Comparison of ENCODE assay signal across 25 cellular contexts in the genomic region with DNA sequence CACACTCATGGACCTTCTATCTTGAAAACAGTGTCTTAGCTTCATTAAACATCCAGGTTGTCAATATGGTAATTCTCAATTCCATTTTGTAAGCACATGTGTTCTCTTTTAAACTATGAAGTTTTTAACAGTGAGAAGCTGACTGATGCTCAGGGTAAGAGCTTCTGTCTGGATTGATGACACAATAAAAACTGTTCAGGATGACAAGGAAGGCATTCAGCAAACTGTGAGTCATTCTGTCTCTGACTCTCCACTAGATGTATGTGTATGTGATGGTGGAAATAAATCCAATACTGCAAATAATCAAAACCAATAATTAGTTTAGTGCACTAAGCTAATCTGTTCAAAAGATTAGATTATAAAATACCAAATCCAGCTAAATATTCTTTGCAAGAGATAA.
A peak's percentile ranks its signal among the peaks of the same experiment; 100 is the strongest.
DNase-seq lines count a peak whose midpoint lies in the region; ATAC-seq, FAIRE-seq and TF ChIP-seq lines count a peak whose summit lies in the region.
"Had no signal": no experiment of that assay in that cellular context is flagged by ENCODE, and none has a peak within 500 bp of the region (broad histone marks: within the 10 kb centered on the region; RNA-seq: fewer than 3 reads in every experiment).

No MANE protein-coding gene starts in this region.

- H2AFZ ChIP-seq in astrocyte (ENCODE audit: low read depth, low read length) = no peak overlapping the region

- H3K9me3 ChIP-seq in astrocyte (ENCODE audit: insufficient read depth, low read depth, low read length) = no peaks in the 10 kb centered on the region
- H3K9me3 ChIP-seq in WERI-Rb-1 (ENCODE audit: severe bottlenecking) = no peaks in the 10 kb centered on the region
- H3K9me3 ChIP-seq: esophagus muscularis mucosa, tibial artery had no signal

- POLR2A ChIA-PET in T-cell (lab: Charles Lee) = no interaction called here

- H3K27ac Mint-ChIP-seq in astrocyte (ENCODE audit: unreplicated experiment) = peak overlapping the region; percentile 53
- no peak overlapping the region for H3K27ac Mint-ChIP-seq in T-cell
- H3K27ac Mint-ChIP-seq: activated naive CD4-positive, alpha-beta T cell treated with anti-CD3 and anti-CD28 coated beads, Interleukin-2, amount 50 U/mL, for 24 hours; activated T-cell treated with anti-CD3 and anti-CD28 coated beads, Interleukin-2, amount 50 U/mL, for 72 hours had no signal

- H3K36me3 ChIP-seq in astrocyte (ENCODE audit: insufficient read depth, low read length) (no peaks in the 10 kb centered on the region), WERI-Rb-1 (no peaks in the 10 kb centered on the region)
- H3K36me3 ChIP-seq: BLaER1, esophagus muscularis mucosa, tibial artery had no signal

- H3K79me2 ChIP-seq in astrocyte (ENCODE audit: insufficient read depth, low read length) = no peaks in the 10 kb centered on the region

- no peak for ATAC-seq in T-cell (replicated peaks in 1 of 4)
- ATAC-seq: activated T-cell treated with anti-CD3 and anti-CD28 coated beads, Interleukin-2, amount 50 U/mL, for 72 hours; stimulated activated naive CD8-positive, alpha-beta T cell treated with anti-CD3 and anti-CD28 coated beads, Interleukin-15, Interleukin-2, amounts not matched to agents 100 U/mL and 50 U/mL, for 24 hours had no signal

- no peaks in the 10 kb centered on the region for H3K27me3 ChIP-seq in astrocyte (ENCODE audit: insufficient read depth, low read length)
- H3K27me3 ChIP-seq in WERI-Rb-1 (ENCODE audit: insufficient read depth, low read depth, severe bottlenecking) = peaks cover 2% of the 10 kb centered on the region
- H3K27me3 ChIP-seq: esophagus muscularis mucosa, tibial artery had no signal

- H3K4me1 Mint-ChIP-seq in astrocyte (ENCODE audit: low read depth, unreplicated experiment) (peaks cover 6% of the 10 kb centered on the region), T-cell (no peaks in the 10 kb centered on the region)
- H3K4me1 Mint-ChIP-seq: activated naive CD4-positive, alpha-beta T cell treated with anti-CD3 and anti-CD28 coated beads, Interleukin-2, amount 50 U/mL, for 24 hours had no signal

- FAIRE-seq in astrocyte (lab: Jason Lieb, UNC) = peak; percentile 86

- CTCF ChIA-PET in T-cell (lab: Charles Lee) = interaction anchor here in 1 of 2 donors (1.2 kb wide), 1 partner anchor 11 kb away, joined by 3 read pairs; no protein-coding TSS in a partner anchor

- H3K9me3 Mint-ChIP-seq in astrocyte (ENCODE audit: unreplicated experiment) (no peaks in the 10 kb centered on the region), T-cell (no peaks in the 10 kb centered on the region)
- H3K9me3 Mint-ChIP-seq: activated naive CD4-positive, alpha-beta T cell treated with anti-CD3 and anti-CD28 coated beads, Interleukin-2, amount 50 U/mL, for 24 hours; activated T-cell treated with anti-CD3 and anti-CD28 coated beads, Interleukin-2, amount 50 U/mL, for 72 hours had no signal

- no peak overlapping the region for H3K4me2 ChIP-seq in astrocyte (ENCODE audit: low read length)
- H3K4me2 ChIP-seq: BLaER1 had no signal

- H3K4me3 ChIP-seq in astrocyte (ENCODE audit: insufficient read depth, low read depth, low read length) (no peak overlapping the region), WERI-Rb-1 (ENCODE audit: low read depth, low read length) (no peak overlapping the region)
- H3K4me3 ChIP-seq: BLaER1, esophagus muscularis mucosa, tibial artery had no signal

- TF ChIP-seq CTCF in astrocyte (IDR thresholded peaks at IDR 0.05; ENCODE audit: insufficient read depth, low read depth, low read length) (no peak), WERI-Rb-1 (IDR thresholded peaks at IDR 0.05; ENCODE audit: low read depth, low read length) (no peak)

- no peaks in the 10 kb centered on the region for H3K4me1 ChIP-seq in astrocyte (ENCODE audit: insufficient read depth, low read length)
- H3K4me1 ChIP-seq: BLaER1, esophagus muscularis mucosa, tibial artery had no signal

- no peak overlapping the region for H3K4me3 Mint-ChIP-seq in astrocyte (ENCODE audit: unreplicated experiment)
- H3K4me3 Mint-ChIP-seq in T-cell = no peak overlapping the region
- H3K4me3 Mint-ChIP-seq: activated naive CD4-positive, alpha-beta T cell treated with anti-CD3 and anti-CD28 coated beads, Interleukin-2, amount 50 U/mL, for 24 hours; activated T-cell treated with anti-CD3 and anti-CD28 coated beads, Interleukin-2, amount 50 U/mL, for 72 hours had no signal

- H3K27ac ChIP-seq in astrocyte (ENCODE audit: low read depth, low read length) = no peak overlapping the region
- no peak overlapping the region for H3K27ac ChIP-seq in WERI-Rb-1
- H3K27ac ChIP-seq: BLaER1, esophagus muscularis mucosa, tibial artery had no signal

- no peaks in the 10 kb centered on the region for H3K36me3 Mint-ChIP-seq in astrocyte (ENCODE audit: low read depth, unreplicated experiment)
- H3K36me3 Mint-ChIP-seq in T-cell = no peaks in the 10 kb centered on the region
- H3K36me3 Mint-ChIP-seq: activated naive CD4-positive, alpha-beta T cell treated with anti-CD3 and anti-CD28 coated beads, Interleukin-2, amount 50 U/mL, for 24 hours had no signal

- no peaks in the 10 kb centered on the region for H3K27me3 Mint-ChIP-seq in astrocyte (ENCODE audit: low read depth, unreplicated experiment)
- peaks cover 11 to 20% of the 10 kb centered on the region in 2 donors for H3K27me3 Mint-ChIP-seq in T-cell

- H3K9ac ChIP-seq in astrocyte (ENCODE audit: low read length) = no peak overlapping the region
- H3K9ac ChIP-seq: BLaER1 had no signal

- peak; percentile 38 for DNase-seq in A172 (ENCODE audit: low spot score)
- peak; percentile 13 for DNase-seq in HPDE6-E6E7 (ENCODE audit: extremely low spot score)
- DNase-seq in astrocyte (ENCODE audit: low read depth) = no peak
- DNase-seq in kidney tubule cell (ENCODE audit: low spot score) = peak; percentile 40
- no peak for DNase-seq in T-cell
- DNase-seq in NAMALWA (ENCODE audit: low spot score) = no peak
- DNase-seq in WERI-Rb-1 = no peak
- DNase-seq in NCI-H128 (lab: John Stamatoyannopoulos, UW; ENCODE audit: unreplicated experiment) = no peak
- DNase-seq: activated CD4-positive, alpha-beta T cell treated with anti-CD3 and anti-CD28 coated beads for 1 hour; activated CD8-positive, alpha-beta memory T cell treated with anti-CD3 and anti-CD28 coated beads for 24 hours; activated T-cell treated with anti-CD3 and anti-CD28 coated beads, Interleukin-2, amount 50 U/mL, for 72 hours; anterior cingulate cortex; cerebellar nuclear complex; effector CD4-positive, alpha-beta T cell; mesenchymal stem cell; NCI-H1436; NCI-H510A treated with DMSO at 0.1 percent for 48 hours; nucleus accumbens; retina; stimulated activated CD4-positive, alpha-beta T cell treated with anti-CD3 and anti-CD28 coated beads, Interleukin-4, amount 100 ng/mL, for 4 hours; stimulated activated naive CD8-positive, alpha-beta T cell treated with anti-CD3 and anti-CD28 coated beads, Interleukin-15, Interleukin-2, amounts not matched to agents 100 U/mL and 50 U/mL, for 24 hours; tibial artery had no signal

- H4K20me1 ChIP-seq in astrocyte (ENCODE audit: insufficient read depth, low read length) = no peaks in the 10 kb centered on the region
- H4K20me1 ChIP-seq: BLaER1 had no signal

Comparison
In these comparisons a context has a peak if more than half of its experiments do, and no peak if none do; other contexts are left out.
1. DNase-seq: peak in A172 (single experiment), HPDE6-E6E7 (single experiment) and kidney tubule cell (single experiment); none in astrocyte (single experiment), T-cell (0 of 34), NAMALWA (single experiment), WERI-Rb-1 (single experiment) and NCI-H128 (single experiment).